In the genomic region with DNA sequence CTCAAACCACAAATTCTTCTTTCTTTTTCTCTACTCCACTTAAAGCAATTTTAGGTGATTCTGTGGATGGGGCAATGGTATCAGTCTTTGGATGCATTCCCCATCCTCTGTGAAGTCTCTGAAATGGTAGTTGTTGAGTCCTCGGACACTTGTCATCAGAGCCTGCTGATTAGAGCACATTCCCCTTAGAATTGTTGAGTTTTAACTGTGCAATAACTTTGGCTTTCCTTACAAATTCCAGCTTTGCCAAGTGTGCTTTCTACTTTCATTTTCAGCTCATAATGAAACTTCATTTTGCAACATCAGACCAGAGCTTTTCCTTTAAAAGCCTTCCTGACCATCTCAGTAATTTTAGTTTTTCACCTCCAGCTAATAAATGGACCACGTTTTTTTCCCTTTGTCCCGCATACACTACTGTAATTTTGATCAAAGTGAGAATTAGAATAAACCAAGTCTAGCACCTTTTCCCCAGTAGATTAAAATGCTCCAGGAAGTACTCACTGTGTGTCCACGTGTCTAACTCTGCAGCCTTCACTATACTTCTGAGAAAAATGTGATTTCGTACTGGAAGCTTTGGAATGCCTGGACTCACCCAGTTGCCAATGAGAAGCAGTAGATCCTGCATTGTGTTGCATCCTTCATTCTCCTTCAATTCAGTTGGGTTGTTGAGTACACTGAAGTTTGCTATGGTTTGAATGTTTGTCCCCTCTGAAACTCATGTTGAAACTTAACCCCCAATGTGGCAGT, we compare ENCODE assay signal across 12 cellular contexts.
"Had no signal": no experiment of that assay in that cellular context is flagged by ENCODE, and none has a peak within 500 bp of the region (broad histone marks: within the 10 kb centered on the region; RNA-seq: fewer than 3 reads in every experiment).

No MANE protein-coding gene starts in this region.

- ATAC-seq: activated CD8-positive, alpha-beta T cell treated with anti-CD3 and anti-CD28 coated beads, Interleukin-2, amount 10 ng/mL, durations not matched to agents 7 days and 5 days; stimulated activated effector memory CD8-positive, alpha-beta T cell treated with anti-CD3 and anti-CD28 coated beads, Interleukin-12 subunit alpha, Interleukin-12 subunit beta, amount 100 ng/mL, for 72 hours; T-cell had no signal

- DNase-seq: activated CD4-positive, alpha-beta T cell treated with anti-CD3 and anti-CD28 coated beads for 4 hours; activated CD8-positive, alpha-beta memory T cell treated with anti-CD3 and anti-CD28 coated beads, Interleukin-2, amount 50 U/mL, for 48 hours; activated CD8-positive, alpha-beta T cell treated with anti-CD3 and anti-CD28 coated beads, Interleukin-2, amount 10 ng/mL, durations not matched to agents 7 days and 5 days; activated naive CD4-positive, alpha-beta T cell; cortex of kidney; effector memory CD4-positive, alpha-beta T cell; mesendoderm; ovary; T-cell; T1000; WERI-Rb-1 had no signal
